Comparison of ENCODE assay signal across 11 cellular contexts in genomic region chr10:26439436-26440090, GRCh38. TPM values are rescaled to one million over a fixed set of nuclear protein-coding genes. Genes with fewer than 3 reads are reported as not detected.
DNase-seq lines count a peak whose midpoint lies in the region; ATAC-seq and TF ChIP-seq lines count a peak whose summit lies in the region.
"Had no signal": no experiment of that assay in that cellular context is flagged by ENCODE, and none has a peak within 500 bp of the region (broad histone marks: within the 10 kb centered on the region; RNA-seq: fewer than 3 reads in every experiment).

No MANE protein-coding gene starts in this region.

- H3K27ac Mint-ChIP-seq in MCF 10A (ENCODE audit: low read depth, unreplicated experiment) (no peak overlapping the region), endodermal cell (no peak overlapping the region)

- H3K27me3 Mint-ChIP-seq in MCF 10A (ENCODE audit: insufficient read depth, unreplicated experiment) (peaks cover 14% of the 10 kb centered on the region), endodermal cell (ENCODE audit: insufficient read depth) (peaks cover 48% of the 10 kb centered on the region)

- H3K4me1 Mint-ChIP-seq in MCF 10A (ENCODE audit: insufficient read depth, unreplicated experiment) (no peaks in the 10 kb centered on the region), endodermal cell (no peaks in the 10 kb centered on the region)
- H3K4me1 Mint-ChIP-seq: neural crest cell had no signal

- intact Hi-C loops in breast epithelium (cut with DNase I; ENCODE audit: low total_unique reads), result no loop called here
- intact Hi-C loops in MCF 10A (cut with micrococcal nuclease), result no loop called here

- WGBS in endodermal cell (ENCODE audit: insufficient coverage in 1 of 2, insufficient read length in 1 of 2), 2 experiments, result 88 to 95% methylated on average over 9 to 12 of the region's 13 CpGs
- 74% methylated on average over 13 of the region's 13 CpGs for WGBS in suprapubic skin

- no peaks in the 10 kb centered on the region for H3K36me3 Mint-ChIP-seq in MCF 10A (ENCODE audit: insufficient read depth, unreplicated experiment)
- H3K36me3 Mint-ChIP-seq in endodermal cell (ENCODE audit: low read depth), result no peaks in the 10 kb centered on the region

- H3K4me3 ChIP-seq in breast epithelium, result peak overlapping the region; percentile 46 to 67 (median 58)
- H3K4me3 ChIP-seq in OCI-LY3 (ENCODE audit: low read length), result peak overlapping the region; percentile 98
- no peak overlapping the region for H3K4me3 ChIP-seq in endodermal cell (ENCODE audit: low read length)
- H3K4me3 ChIP-seq in suprapubic skin, result peak overlapping the region; percentile 54

- POLR2A ChIA-PET in MCF 10A (lab: Yijun Ruan, JAX), result no interaction called here

- H3K27me3 ChIP-seq in breast epithelium, result peaks cover 3 to 16% of the 10 kb centered on the region in 2 donors
- no peaks in the 10 kb centered on the region for H3K27me3 ChIP-seq in OCI-LY3 (ENCODE audit: low read depth, low read length)
- peaks cover 32% of the 10 kb centered on the region for H3K27me3 ChIP-seq in endodermal cell (ENCODE audit: control insufficient read depth, insufficient read depth, low read length, poor library complexity, severe bottlenecking)
- peaks cover 11% of the 10 kb centered on the region for H3K27me3 ChIP-seq in suprapubic skin

- TF ChIP-seq EP300 in suprapubic skin (IDR thresholded peaks at IDR 0.05), result no peak

- TF ChIP-seq CTCF in breast epithelium (IDR thresholded peaks at IDR 0.05) (no peak), MCF 10A (IDR thresholded peaks at IDR 0.05; ENCODE audit: unreplicated experiment) (no peak), OCI-LY3 (IDR thresholded peaks at IDR 0.05; ENCODE audit: low read depth, low read length) (no peak), endodermal cell (conservative IDR thresholded peaks at IDR 0.05) (no peak), suprapubic skin (IDR thresholded peaks at IDR 0.05) (no peak)

- BruUV-seq in MCF 10A (replicated peaks; lab: Mats Ljungman, UMichigan), result no TSS peak

- no peaks in the 10 kb centered on the region for H3K9me3 Mint-ChIP-seq in MCF 10A (ENCODE audit: unreplicated experiment)
- H3K9me3 Mint-ChIP-seq in endodermal cell, result no peaks in the 10 kb centered on the region

- H3K4me1 ChIP-seq in breast epithelium (no peaks in the 10 kb centered on the region), OCI-LY3 (ENCODE audit: low read length) (peaks cover 48% of the 10 kb centered on the region), endodermal cell (ENCODE audit: control insufficient read depth, insufficient read depth, low read length) (no peaks in the 10 kb centered on the region), suprapubic skin (peaks cover 10% of the 10 kb centered on the region)

- CTCF ChIA-PET in MCF 10A (lab: Yijun Ruan, JAX), result interaction anchor here (0.7 kb wide), 1 partner anchor 32 kb away, joined by 3 read pairs; no protein-coding TSS in a partner anchor

- peak overlapping the region; percentile 97 for H3K9ac ChIP-seq in OCI-LY3 (ENCODE audit: low read length)
- H3K9ac ChIP-seq in endodermal cell (ENCODE audit: extremely low read depth, low read length, poor library complexity, severe bottlenecking), result no peak overlapping the region

- H3K9me3 ChIP-seq in breast epithelium (no peaks in the 10 kb centered on the region), OCI-LY3 (ENCODE audit: insufficient read depth, low read length) (no peaks in the 10 kb centered on the region), endodermal cell (ENCODE audit: control insufficient read depth, low read length) (no peaks in the 10 kb centered on the region), suprapubic skin (no peaks in the 10 kb centered on the region)

- peak overlapping the region; percentile 98 for H3K4me2 ChIP-seq in OCI-LY3 (ENCODE audit: low read length)

- H3K4me3 Mint-ChIP-seq in MCF 10A (ENCODE audit: unreplicated experiment) (no peak overlapping the region), endodermal cell (peak overlapping the region; percentile 47)
- H3K4me3 Mint-ChIP-seq: neural crest cell had no signal

- TF ChIP-seq POLR2A in breast epithelium (IDR thresholded peaks at IDR 0.05), result no peak
- no peak for TF ChIP-seq POLR2A in suprapubic skin (IDR thresholded peaks at IDR 0.05)

- H3K36me3 ChIP-seq in breast epithelium, result no peaks in the 10 kb centered on the region
- peaks cover 21% of the 10 kb centered on the region for H3K36me3 ChIP-seq in OCI-LY3 (replicated peaks; ENCODE audit: low read depth, low read length)
- H3K36me3 ChIP-seq in endodermal cell (ENCODE audit: control insufficient read depth, insufficient read depth, low read length), result no peaks in the 10 kb centered on the region
- no peaks in the 10 kb centered on the region for H3K36me3 ChIP-seq in suprapubic skin

- H3K27ac ChIP-seq in breast epithelium (peak overlapping the region in 1 of 2 donors; percentile 28), OCI-LY3 (ENCODE audit: low read length) (peak overlapping the region; percentile 96), endodermal cell (ENCODE audit: low read depth, low read length) (no peak overlapping the region), suprapubic skin (peak overlapping the region; percentile 84)

- DNase-seq in breast epithelium (ENCODE audit: low spot score in 2 of 2) (no peak), MCF 10A (ENCODE audit: unreplicated experiment) (no peak), endodermal cell (no peak), suprapubic skin (ENCODE audit: low spot score in 2 of 2) (no peak), middle frontal gyrus (ENCODE audit: extremely low spot score, low spot score) (no peak), SKM-1 treated with dmso at 0.1 percent for 144 hours (lab: John Stamatoyannopoulos, UW; ENCODE audit: unreplicated experiment) (no peak)
- DNase-seq: NCI-H1436 treated with DMSO at 0.1 percent for 48 hours had no signal

- no peak for ATAC-seq in GM21717 (IDR thresholded peaks at IDR 0.05; ENCODE audit: unreplicated experiment)
- ATAC-seq: SK-N-SH treated with all-trans-retinoic acid at 6 μM for 48 hours had no signal

- peaks cover 70% of the 10 kb centered on the region for H3K79me2 ChIP-seq in OCI-LY3 (ENCODE audit: low read length)

- no peak overlapping the region for H2AFZ ChIP-seq in OCI-LY3 (ENCODE audit: low read depth, low read length)

- H4K20me1 ChIP-seq in OCI-LY3 (ENCODE audit: insufficient read depth, low read length), result no peaks in the 10 kb centered on the region

RNA-seq across cellular contexts. Expression of gene APBB1IP, which starts 1.4 kb away (rescaled TPM):
- total RNA-seq in breast epithelium (10 to 100 TPM in 1 of 3 donors, 1 to 10 TPM in 2; 3.5 to 30.1 (median 6.2) TPM), MCF 10A (2022) (not detected in 2 replicates), endodermal cell (under 1 TPM; 0.24 TPM), suprapubic skin (1 to 10 TPM; 1.0 to 4.5 (median 2.7) TPM)
- polyA plus RNA-seq in endodermal cell (2013, experiment 1 of 2), result not detected
- polyA plus RNA-seq in endodermal cell (2013, experiment 2 of 2), result not detected
- total RNA-seq: neural crest cell had no signal
